10 cellular contexts compared by ENCODE assay signal in the genomic region with DNA sequence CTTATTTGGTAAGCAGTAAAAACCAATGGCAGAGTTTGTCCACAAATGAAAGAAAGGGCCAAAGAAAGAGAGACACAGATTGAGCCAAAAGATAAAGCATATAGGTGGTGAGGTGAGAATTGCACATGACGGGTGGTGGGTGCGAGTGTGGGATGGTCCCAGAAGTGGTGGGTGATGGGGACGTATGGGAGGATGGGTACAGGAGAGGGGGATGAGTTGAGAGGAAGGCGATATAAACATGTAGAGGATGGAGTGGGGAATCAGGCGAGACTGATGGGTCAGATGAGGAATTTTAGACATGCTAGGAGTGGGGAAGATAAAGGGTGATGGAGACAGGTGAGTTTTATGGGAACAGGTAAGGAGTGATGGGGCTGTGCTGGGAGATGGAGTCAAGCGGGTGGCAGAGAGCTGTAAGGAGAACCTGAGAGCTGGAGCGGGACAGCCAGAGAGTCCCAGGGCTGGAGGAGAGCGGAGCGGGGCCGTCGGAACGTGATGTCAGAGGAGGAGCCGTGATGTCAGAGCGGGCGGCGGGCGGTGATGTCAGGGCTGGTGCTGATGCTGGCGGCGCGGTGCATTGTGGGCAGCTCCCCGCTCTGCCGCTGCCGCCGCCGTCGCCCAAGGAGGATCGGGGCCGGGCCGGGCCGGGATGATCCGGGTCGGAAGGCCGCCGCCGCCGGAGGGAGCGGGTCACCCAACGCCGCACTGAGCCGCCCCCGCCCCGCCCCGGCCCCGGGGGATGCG. TPM values are rescaled to one million over a fixed set of nuclear protein-coding genes. Genes with fewer than 3 reads are reported as not detected.
A peak's percentile ranks its signal among the peaks of the same experiment; 100 is the strongest.
DNase-seq lines count a peak whose midpoint lies in the region; ATAC-seq and TF ChIP-seq lines count a peak whose summit lies in the region.
"Had no signal": no experiment of that assay in that cellular context is flagged by ENCODE, and none has a peak within 500 bp of the region (broad histone marks: within the 10 kb centered on the region; RNA-seq: fewer than 3 reads in every experiment).

A gene (plus strand): TSS at position 574 of the 741 bp plus-strand sequence. CDS start 3,180 bp downstream, outside the sequence.

- H3K9ac ChIP-seq in neural cell (ENCODE audit: low read length) = peak within 1 kb of the TSS; percentile 93

- H3K36me3 ChIP-seq in neural cell (ENCODE audit: insufficient read depth, low read length) = no peaks in the 10 kb centered on the region
- H3K36me3 ChIP-seq: colonic mucosa, upper lobe of left lung had no signal

- H3K4me3 ChIP-seq in neural cell (ENCODE audit: low read length) (peak within 1 kb of the TSS; percentile 75), lower leg skin (ENCODE audit: low read depth, poor library complexity, severe bottlenecking) (no peak within 1 kb of the TSS)
- H3K4me3 ChIP-seq: colonic mucosa, upper lobe of left lung had no signal

- no peak for TF ChIP-seq POLR2A in lower leg skin (IDR thresholded peaks at IDR 0.05)

- ATAC-seq in HG03457 (IDR thresholded peaks at IDR 0.05; ENCODE audit: unreplicated experiment) = no peak
- ATAC-seq in HG02981 (IDR thresholded peaks at IDR 0.05; ENCODE audit: unreplicated experiment) = no peak

- no peaks in the 10 kb centered on the region for H3K9me2 ChIP-seq in neural cell (ENCODE audit: insufficient read depth, low read length)

- no peaks in the 10 kb centered on the region for H3F3A ChIP-seq in neural cell (ENCODE audit: insufficient read depth, low read length, poor library complexity, severe bottlenecking)

- TF ChIP-seq CTCF in neural cell (IDR thresholded peaks at IDR 0.05; ENCODE audit: poor library complexity, severe bottlenecking) (no peak), lower leg skin (IDR thresholded peaks at IDR 0.05) (no peak)

- intact Hi-C loops in lower leg skin (cut with DNase I; ENCODE audit: low total_unique reads) = no loop called here

- peak within 1 kb of the TSS; percentile 89 for H3K4me2 ChIP-seq in neural cell (ENCODE audit: low read length)

- no peaks in the 10 kb centered on the region for H4K20me1 ChIP-seq in neural cell (ENCODE audit: insufficient read depth)

- TF ChIP-seq EP300 in neural cell (conservative IDR thresholded peaks at IDR 0.05; ENCODE audit: poor library complexity, severe bottlenecking) = peak; percentile 60

- DNase-seq in NCI-H1436 (lab: John Stamatoyannopoulos, UW) = peak; percentile 64
- DNase-seq in NCI-H1436 treated with DMSO at 0.1 percent for 48 hours (lab: John Stamatoyannopoulos, UW) = no peak
- peak; percentile 7 for DNase-seq in NCI-H1694 (lab: John Stamatoyannopoulos, UW)
- DNase-seq in astrocyte of the hippocampus (ENCODE audit: low read depth, low spot score) = peak; percentile 32
- DNase-seq in lower leg skin (ENCODE audit: low spot score in 2 of 2) = no peak
- DNase-seq: colonic mucosa had no signal

- 10 to 14% methylated on average over 26 to 36 of the region's 45 CpGs for WGBS in lower leg skin, 2 donors

- TF ChIP-seq RAD21 in neural cell (conservative IDR thresholded peaks at IDR 0.05) = no peak

- no peaks in the 10 kb centered on the region for H3K9me3 ChIP-seq in neural cell (ENCODE audit: low read length)
- H3K9me3 ChIP-seq: colonic mucosa, upper lobe of left lung had no signal

- H2AFZ ChIP-seq in neural cell (ENCODE audit: low read depth, low read length) = peak within 1 kb of the TSS; percentile 87

- peak within 1 kb of the TSS; percentile 59 for H3K27ac ChIP-seq in neural cell (ENCODE audit: low read length)
- H3K27ac ChIP-seq: colonic mucosa, upper lobe of left lung had no signal

- peaks cover 16% of the 10 kb centered on the region for H3K79me2 ChIP-seq in neural cell (replicated peaks; ENCODE audit: insufficient read depth, low read length)

- peaks cover 3% of the 10 kb centered on the region for H3K27me3 ChIP-seq in neural cell (ENCODE audit: insufficient read depth, low read depth, low read length)

TF ChIP-seq in neural cell, 6 proteins besides CTCF, POLR2A, EP300 and RAD21:
- TF ChIP-seq EZH2 (IDR thresholded peaks at IDR 0.05; ENCODE audit: borderline replicate concordance, insufficient read depth, low read length, poor library complexity, severe bottlenecking) (no peak), MXI1 (conservative IDR thresholded peaks at IDR 0.05; ENCODE audit: poor library complexity, severe bottlenecking) (no peak), SMC3 (conservative IDR thresholded peaks at IDR 0.05; ENCODE audit: poor library complexity) (peak; percentile 18), TAF1 (IDR thresholded peaks at IDR 0.05; ENCODE audit: low read depth) (no peak), POLR2AphosphoS5 (IDR thresholded peaks at IDR 0.05) (peak; percentile 94)
- TF ChIP-seq, protein P1, sequence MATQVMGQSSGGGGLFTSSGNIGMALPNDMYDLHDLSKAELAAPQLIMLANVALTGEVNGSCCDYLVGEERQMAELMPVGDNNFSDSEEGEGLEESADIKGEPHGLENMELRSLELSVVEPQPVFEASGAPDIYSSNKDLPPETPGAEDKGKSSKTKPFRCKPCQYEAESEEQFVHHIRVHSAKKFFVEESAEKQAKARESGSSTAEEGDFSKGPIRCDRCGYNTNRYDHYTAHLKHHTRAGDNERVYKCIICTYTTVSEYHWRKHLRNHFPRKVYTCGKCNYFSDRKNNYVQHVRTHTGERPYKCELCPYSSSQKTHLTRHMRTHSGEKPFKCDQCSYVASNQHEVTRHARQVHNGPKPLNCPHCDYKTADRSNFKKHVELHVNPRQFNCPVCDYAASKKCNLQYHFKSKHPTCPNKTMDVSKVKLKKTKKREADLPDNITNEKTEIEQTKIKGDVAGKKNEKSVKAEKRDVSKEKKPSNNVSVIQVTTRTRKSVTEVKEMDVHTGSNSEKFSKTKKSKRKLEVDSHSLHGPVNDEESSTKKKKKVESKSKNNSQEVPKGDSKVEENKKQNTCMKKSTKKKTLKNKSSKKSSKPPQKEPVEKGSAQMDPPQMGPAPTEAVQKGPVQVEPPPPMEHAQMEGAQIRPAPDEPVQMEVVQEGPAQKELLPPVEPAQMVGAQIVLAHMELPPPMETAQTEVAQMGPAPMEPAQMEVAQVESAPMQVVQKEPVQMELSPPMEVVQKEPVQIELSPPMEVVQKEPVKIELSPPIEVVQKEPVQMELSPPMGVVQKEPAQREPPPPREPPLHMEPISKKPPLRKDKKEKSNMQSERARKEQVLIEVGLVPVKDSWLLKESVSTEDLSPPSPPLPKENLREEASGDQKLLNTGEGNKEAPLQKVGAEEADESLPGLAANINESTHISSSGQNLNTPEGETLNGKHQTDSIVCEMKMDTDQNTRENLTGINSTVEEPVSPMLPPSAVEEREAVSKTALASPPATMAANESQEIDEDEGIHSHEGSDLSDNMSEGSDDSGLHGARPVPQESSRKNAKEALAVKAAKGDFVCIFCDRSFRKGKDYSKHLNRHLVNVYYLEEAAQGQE (IDR thresholded peaks at IDR 0.05; ENCODE audit: borderline replicate concordance) = no peak
TF ChIP-seq in neural cell: peak in this region for 2.

RNA-seq across cellular contexts. Expression of the gene that starts here (rescaled TPM):
- polyA plus RNA-seq in neural cell = 4.2 and 6.8 TPM in 2 replicates
- polyA minus RNA-seq in neural cell = 25.0 and 25.8 TPM in 2 replicates
- under 1 TPM in 1 of 4 donors, not detected in 3; 0.08 TPM for total RNA-seq in lower leg skin

Comparison
In these comparisons a context has a peak if more than half of its experiments do, and no peak if none do; other contexts are left out.
1. DNase-seq: peak in NCI-H1436 (single experiment), NCI-H1694 (single experiment) and astrocyte of the hippocampus (single experiment); none in NCI-H1436 treated with DMSO at 0.1 percent for 48 hours (single experiment) and lower leg skin (0 of 2).